18 cellular contexts compared by ENCODE assay signal in the genomic region with DNA sequence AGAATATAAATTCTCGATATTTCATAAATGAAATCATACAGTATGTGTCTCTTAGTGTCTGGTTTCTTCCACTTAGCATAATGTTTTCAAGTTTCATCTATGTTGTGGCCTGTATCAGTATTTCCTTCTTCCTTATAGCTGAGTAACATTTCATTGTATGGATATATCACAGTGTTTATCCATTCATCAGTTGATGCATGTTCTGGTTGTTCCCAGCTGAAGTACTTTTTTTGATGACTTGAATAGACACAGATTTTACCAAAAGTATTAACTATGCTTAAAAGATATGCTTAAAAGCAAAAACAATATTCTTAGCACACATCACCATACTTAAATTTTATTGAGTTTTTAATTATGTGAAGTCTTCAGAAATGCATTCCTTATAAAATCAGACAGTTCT. TPM values are rescaled to one million over a fixed set of nuclear protein-coding genes. Genes with fewer than 3 reads are reported as not detected.
DNase-seq lines count a peak whose midpoint lies in the region; ATAC-seq and TF ChIP-seq lines count a peak whose summit lies in the region.
"Had no signal": no experiment of that assay in that cellular context is flagged by ENCODE, and none has a peak within 500 bp of the region (broad histone marks: within the 10 kb centered on the region; RNA-seq: fewer than 3 reads in every experiment).

No MANE protein-coding gene starts in this region.

- peak overlapping the region; percentile 58 for H3K27ac Mint-ChIP-seq in activated CD8-positive, alpha-beta T cell treated with anti-CD3 and anti-CD28 coated beads for 36 hours
- H3K27ac Mint-ChIP-seq in activated CD8-positive, alpha-beta T cell treated with anti-CD3 and anti-CD28 coated beads, Interleukin-2, amount 10 ng/mL, durations not matched to agents 7 days and 5 days = no peak overlapping the region
- H3K27ac Mint-ChIP-seq in CD4-positive, alpha-beta memory T cell = peak overlapping the region in 4 of 7 donors; percentile 8 to 66 (median 64)
- peak overlapping the region; percentile 41 for H3K27ac Mint-ChIP-seq in activated T-helper 17 cell treated with anti-CD3 and anti-CD28 coated beads, Interleukin-2, amount 50 U/mL, for 72 hours
- no peak overlapping the region for H3K27ac Mint-ChIP-seq in type B pancreatic cell

- H3K36me3 Mint-ChIP-seq in activated CD8-positive, alpha-beta T cell treated with anti-CD3 and anti-CD28 coated beads for 36 hours (ENCODE audit: low read depth) = peaks cover 35% of the 10 kb centered on the region
- peaks cover 54% of the 10 kb centered on the region for H3K36me3 Mint-ChIP-seq in activated CD8-positive, alpha-beta T cell treated with anti-CD3 and anti-CD28 coated beads, Interleukin-2, amount 10 ng/mL, durations not matched to agents 7 days and 5 days (ENCODE audit: low read depth)
- peaks cover 20 to 53% of the 10 kb centered on the region in 2 donors for H3K36me3 Mint-ChIP-seq in CD4-positive, alpha-beta memory T cell
- H3K36me3 Mint-ChIP-seq in activated T-helper 17 cell treated with anti-CD3 and anti-CD28 coated beads, Interleukin-2, amount 50 U/mL, for 72 hours (ENCODE audit: low read depth) = peaks cover 82% of the 10 kb centered on the region
- H3K36me3 Mint-ChIP-seq in type B pancreatic cell = peaks cover 17% of the 10 kb centered on the region

- POLR2A ChIA-PET in activated CD8-positive, alpha-beta T cell treated with anti-CD3 and anti-CD28 coated beads for 36 hours (lab: Charles Lee) = interaction anchor here (0.6 to 1.9 kb wide), 3 partner anchors 13 to 296 kb away, joined by 3 to 6 read pairs (median 4); partner anchors contain the start of gene RAB14
- POLR2A ChIA-PET in activated CD8-positive, alpha-beta T cell treated with anti-CD3 and anti-CD28 coated beads, Interleukin-2, amount 10 ng/mL, durations not matched to agents 7 days and 5 days (lab: Charles Lee) = interaction anchor here (3.2 kb wide), 1 partner anchor 12 kb away, joined by 14 read pairs; the partner anchor contains the start of gene RAB14
- POLR2A ChIA-PET in CD4-positive, alpha-beta memory T cell (lab: Charles Lee; ENCODE audit: partially characterized antibody) = interaction anchor here (2.9 kb wide), 1 partner anchor 12 kb away, joined by 12 read pairs; the partner anchor contains the start of gene RAB14

- H3K4me3 ChIP-seq in CD4-positive, alpha-beta memory T cell (ENCODE audit: low read length in 2 of 2) = no peak overlapping the region
- H3K4me3 ChIP-seq in mucosa of descending colon = no peak overlapping the region

- no peaks in the 10 kb centered on the region for H3K9me3 ChIP-seq in CD4-positive, alpha-beta memory T cell (ENCODE audit: control insufficient read depth in 1 of 2, low read length in 2 of 2)
- no peaks in the 10 kb centered on the region for H3K9me3 ChIP-seq in mucosa of descending colon

- intact Hi-C loops in activated CD8-positive, alpha-beta T cell treated with anti-CD3 and anti-CD28 coated beads for 36 hours (cut with micrococcal nuclease) = no loop called here
- intact Hi-C loops in CD4-positive, alpha-beta memory T cell (cut with micrococcal nuclease) = no loop called here
- intact Hi-C loops in mucosa of descending colon (cut with DNase I, micrococcal nuclease) = no loop called here

- no peak for ATAC-seq in activated CD8-positive, alpha-beta T cell treated with anti-CD3 and anti-CD28 coated beads for 36 hours
- no peak for ATAC-seq in activated CD8-positive, alpha-beta T cell treated with anti-CD3 and anti-CD28 coated beads, Interleukin-2, amount 10 ng/mL, durations not matched to agents 7 days and 5 days
- ATAC-seq in activated T-helper 17 cell treated with anti-CD3 and anti-CD28 coated beads, Interleukin-2, amount 50 U/mL, for 72 hours (replicated peaks) = no peak
- ATAC-seq in mucosa of descending colon = peak; percentile 43

- H3K36me3 ChIP-seq in CD4-positive, alpha-beta memory T cell (ENCODE audit: insufficient read depth, low read length) = peaks cover 9% of the 10 kb centered on the region
- no peaks in the 10 kb centered on the region for H3K36me3 ChIP-seq in mucosa of descending colon (ENCODE audit: low read depth)

- H3K27me3 Mint-ChIP-seq in activated CD8-positive, alpha-beta T cell treated with anti-CD3 and anti-CD28 coated beads for 36 hours = no peaks in the 10 kb centered on the region
- H3K27me3 Mint-ChIP-seq in activated CD8-positive, alpha-beta T cell treated with anti-CD3 and anti-CD28 coated beads, Interleukin-2, amount 10 ng/mL, durations not matched to agents 7 days and 5 days (ENCODE audit: low read depth) = no peaks in the 10 kb centered on the region
- no peaks in the 10 kb centered on the region for H3K27me3 Mint-ChIP-seq in CD4-positive, alpha-beta memory T cell
- H3K27me3 Mint-ChIP-seq in activated T-helper 17 cell treated with anti-CD3 and anti-CD28 coated beads, Interleukin-2, amount 50 U/mL, for 72 hours = no peaks in the 10 kb centered on the region
- no peaks in the 10 kb centered on the region for H3K27me3 Mint-ChIP-seq in type B pancreatic cell

- no peaks in the 10 kb centered on the region for H3K27me3 ChIP-seq in CD4-positive, alpha-beta memory T cell (ENCODE audit: insufficient read depth, low read length)

- no peak for DNase-seq in activated CD8-positive, alpha-beta T cell treated with anti-CD3 and anti-CD28 coated beads for 36 hours
- DNase-seq in activated CD8-positive, alpha-beta T cell treated with anti-CD3 and anti-CD28 coated beads, Interleukin-2, amount 10 ng/mL, durations not matched to agents 7 days and 5 days = no peak
- no peak for DNase-seq in CD4-positive, alpha-beta memory T cell
- DNase-seq in mucosa of descending colon (no peak), NCI-H2171 treated with DMSO at 0.1 percent for 48 hours (lab: John Stamatoyannopoulos, UW) (no peak), NCI-H146 (lab: John Stamatoyannopoulos, UW) (no peak), type B pancreatic cell (ENCODE audit: extremely low spot score, unreplicated experiment) (no peak)
- DNase-seq: DND-41; GF-D8; KBM-7; NCI-H1048; NCI-H226; NCI-H526; NK-92 treated with Interleukin-12 subunit alpha and Interleukin-12 subunit beta, amount 100 ng/mL, for 24 hours; OCI-M1 had no signal

- H3K4me3 Mint-ChIP-seq in activated CD8-positive, alpha-beta T cell treated with anti-CD3 and anti-CD28 coated beads for 36 hours = no peak overlapping the region
- H3K4me3 Mint-ChIP-seq in activated CD8-positive, alpha-beta T cell treated with anti-CD3 and anti-CD28 coated beads, Interleukin-2, amount 10 ng/mL, durations not matched to agents 7 days and 5 days = no peak overlapping the region
- peak overlapping the region in 1 of 8 donors; percentile 2 for H3K4me3 Mint-ChIP-seq in CD4-positive, alpha-beta memory T cell
- H3K4me3 Mint-ChIP-seq in activated T-helper 17 cell treated with anti-CD3 and anti-CD28 coated beads, Interleukin-2, amount 50 U/mL, for 72 hours = no peak overlapping the region
- no peak overlapping the region for H3K4me3 Mint-ChIP-seq in type B pancreatic cell
- H3K4me3 Mint-ChIP-seq: CD14-positive monocyte had no signal

- H3K27ac ChIP-seq in CD4-positive, alpha-beta memory T cell (ENCODE audit: low read depth, low read length) = no peak overlapping the region
- H3K27ac ChIP-seq: RWPE1 had no signal

- CTCF ChIA-PET in activated CD8-positive, alpha-beta T cell treated with anti-CD3 and anti-CD28 coated beads for 36 hours (lab: Charles Lee) = interaction anchor here (1.0 to 1.7 kb wide), 2 partner anchors 11 to 24 kb away, joined by 3 to 5 read pairs; no protein-coding TSS in a partner anchor
- CTCF ChIA-PET in activated CD8-positive, alpha-beta T cell treated with anti-CD3 and anti-CD28 coated beads, Interleukin-2, amount 10 ng/mL, durations not matched to agents 7 days and 5 days (lab: Charles Lee) = interaction anchor here (0.7 to 1.0 kb wide), 2 partner anchors 20 to 22 kb away, joined by 4 read pairs; no protein-coding TSS in a partner anchor
- CTCF ChIA-PET in CD4-positive, alpha-beta memory T cell (lab: Charles Lee; ENCODE audit: partially characterized antibody) = interaction anchor here (0.8 to 1.6 kb wide), 3 partner anchors 10 to 129 kb away, joined by 3 to 5 read pairs (median 3); no protein-coding TSS in a partner anchor

- peaks cover 80% of the 10 kb centered on the region for H3K4me1 Mint-ChIP-seq in activated CD8-positive, alpha-beta T cell treated with anti-CD3 and anti-CD28 coated beads for 36 hours (ENCODE audit: low read depth)
- H3K4me1 Mint-ChIP-seq in activated CD8-positive, alpha-beta T cell treated with anti-CD3 and anti-CD28 coated beads, Interleukin-2, amount 10 ng/mL, durations not matched to agents 7 days and 5 days (ENCODE audit: low read depth) = peaks cover 51% of the 10 kb centered on the region
- H3K4me1 Mint-ChIP-seq in CD4-positive, alpha-beta memory T cell = peaks cover 62 to 94% (median 75%) of the 10 kb centered on the region in 4 donors
- peaks cover 36% of the 10 kb centered on the region for H3K4me1 Mint-ChIP-seq in activated T-helper 17 cell treated with anti-CD3 and anti-CD28 coated beads, Interleukin-2, amount 50 U/mL, for 72 hours
- H3K4me1 Mint-ChIP-seq in type B pancreatic cell (ENCODE audit: unreplicated experiment) = peaks cover 26% of the 10 kb centered on the region

- no peaks in the 10 kb centered on the region for H3K9me3 Mint-ChIP-seq in activated CD8-positive, alpha-beta T cell treated with anti-CD3 and anti-CD28 coated beads for 36 hours
- no peaks in the 10 kb centered on the region for H3K9me3 Mint-ChIP-seq in activated CD8-positive, alpha-beta T cell treated with anti-CD3 and anti-CD28 coated beads, Interleukin-2, amount 10 ng/mL, durations not matched to agents 7 days and 5 days (ENCODE audit: insufficient read depth)
- no peaks in the 10 kb centered on the region for H3K9me3 Mint-ChIP-seq in CD4-positive, alpha-beta memory T cell
- no peaks in the 10 kb centered on the region for H3K9me3 Mint-ChIP-seq in activated T-helper 17 cell treated with anti-CD3 and anti-CD28 coated beads, Interleukin-2, amount 50 U/mL, for 72 hours
- no peaks in the 10 kb centered on the region for H3K9me3 Mint-ChIP-seq in type B pancreatic cell
- H3K9me3 Mint-ChIP-seq: CD14-positive monocyte had no signal

- TF ChIP-seq CTCF in activated CD8-positive, alpha-beta T cell treated with anti-CD3 and anti-CD28 coated beads for 36 hours (IDR thresholded peaks at IDR 0.05) = no peak
- no peak for TF ChIP-seq CTCF in mucosa of descending colon (IDR thresholded peaks at IDR 0.05)
- TF ChIP-seq CTCF in type B pancreatic cell (conservative IDR thresholded peaks at IDR 0.05) = no peak

- peaks cover 93% of the 10 kb centered on the region for H3K4me1 ChIP-seq in CD4-positive, alpha-beta memory T cell (ENCODE audit: insufficient read depth, low read length)
- H3K4me1 ChIP-seq in mucosa of descending colon (ENCODE audit: low read depth) = peaks cover 18% of the 10 kb centered on the region

RNA-seq across cellular contexts. Expression of gene RAB14, which starts 12.7 kb away (rescaled TPM):
- total RNA-seq in activated CD8-positive, alpha-beta T cell treated with anti-CD3 and anti-CD28 coated beads for 36 hours = 10 to 100 TPM; 54.3 to 55.5 TPM
- total RNA-seq in activated CD8-positive, alpha-beta T cell treated with anti-CD3 and anti-CD28 coated beads, Interleukin-2, amount 10 ng/mL, durations not matched to agents 7 days and 5 days = 10 to 100 TPM; 56.7 to 68.2 TPM
- 10 to 100 TPM; 65.5 to 68.1 TPM for total RNA-seq in CD4-positive, alpha-beta memory T cell
- 10 to 100 TPM; 34.8 to 54.0 TPM for polyA plus RNA-seq in CD4-positive, alpha-beta memory T cell
- 10 to 100 TPM; 45.4 to 66.4 TPM for total RNA-seq in activated T-helper 17 cell treated with anti-CD3 and anti-CD28 coated beads, Interleukin-2, amount 50 U/mL, for 72 hours
- total RNA-seq in mucosa of descending colon = 10 to 100 TPM; 70.1 to 87.2 (median 76.2) TPM
- 59.4 and 83.7 TPM in 2 replicates for total RNA-seq in type B pancreatic cell (ENCODE audit: low replicate concordance)

Comparison
In these comparisons a context has a peak if more than half of its experiments do, and no peak if none do; other contexts are left out.
1. H3K27ac Mint-ChIP-seq: peak in activated CD8-positive, alpha-beta T cell treated with anti-CD3 and anti-CD28 coated beads for 36 hours (single experiment), CD4-positive, alpha-beta memory T cell (4 of 7) and activated T-helper 17 cell treated with anti-CD3 and anti-CD28 coated beads, Interleukin-2, amount 50 U/mL, for 72 hours (single experiment); none in activated CD8-positive, alpha-beta T cell treated with anti-CD3 and anti-CD28 coated beads, Interleukin-2, amount 10 ng/mL, durations not matched to agents 7 days and 5 days (single experiment) and type B pancreatic cell (single experiment).